ENCODE assay signal across 10 cellular contexts in the genomic region with DNA sequence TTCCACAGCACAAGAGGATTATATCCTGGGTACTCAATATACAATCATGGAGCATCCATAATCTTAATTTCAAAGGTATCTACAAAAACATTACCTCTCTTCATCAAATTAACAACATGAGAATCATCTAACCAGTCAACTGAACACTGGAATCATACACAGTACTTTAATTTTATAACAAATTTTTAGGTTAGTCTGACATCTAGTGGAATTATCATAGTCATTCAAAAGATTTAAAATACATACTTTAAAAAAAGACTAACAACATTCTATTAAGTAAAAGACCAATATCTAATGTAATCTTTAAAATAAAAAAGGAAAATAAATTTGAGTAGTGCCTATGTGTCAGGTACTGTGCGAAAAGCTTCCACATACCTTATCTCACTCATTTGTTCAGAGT. TPM values are rescaled to one million over a fixed set of nuclear protein-coding genes. Genes with fewer than 3 reads are reported as not detected.
DNase-seq lines count a peak whose midpoint lies in the region; ATAC-seq, FAIRE-seq and TF ChIP-seq lines count a peak whose summit lies in the region.
"Had no signal": no experiment of that assay in that cellular context is flagged by ENCODE, and none has a peak within 500 bp of the region (broad histone marks: within the 10 kb centered on the region; RNA-seq: fewer than 3 reads in every experiment).

No MANE protein-coding gene starts in this region.

- H3K79me2 ChIP-seq in K562 (ENCODE audit: control insufficient read depth, insufficient read depth, low read length), result no peaks in the 10 kb centered on the region

- ATAC-seq in K562, result no peak
- peak; percentile 40 for ATAC-seq in mucosa of descending colon
- ATAC-seq in HG03354 (IDR thresholded peaks at IDR 0.05; ENCODE audit: poor library complexity, severe bottlenecking, unreplicated experiment), result no peak

- H3K27ac ChIP-seq in K562 (ENCODE audit: extremely low read depth, low read depth, low read length), result no peak overlapping the region
- H3K27ac ChIP-seq: SK-N-MC had no signal

- no peak overlapping the region for H2AFZ ChIP-seq in K562 (ENCODE audit: low read depth, low read length)

- no peak overlapping the region for H3K4me2 ChIP-seq in K562 (ENCODE audit: insufficient read depth, low read length)

- no TSS peak for BruUV-seq in K562 (replicated peaks; lab: Mats Ljungman, UMichigan)

- intact Hi-C loops in K562 (cut with micrococcal nuclease), result loop anchor here (10.0 kb wide), 1 partner anchor 303 kb away; no protein-coding TSS in a partner anchor
- intact Hi-C loops in mucosa of descending colon (cut with DNase I, micrococcal nuclease), result no loop called here

- in situ Hi-C loops in K562 (cut with MboI), result no loop called here

- TF ChIP-seq EP300 in K562 (IDR thresholded peaks at IDR 0.05; ENCODE audit: low read length), result no peak

- H3K4me3 ChIP-seq in K562 (no peak overlapping the region), mucosa of descending colon (no peak overlapping the region)
- H3K4me3 ChIP-seq: SK-N-MC had no signal

- H3K9me1 ChIP-seq in K562 (ENCODE audit: control insufficient read depth, insufficient read depth, low read length), result no peaks in the 10 kb centered on the region

- peak; percentile 19 to 44; a peak in 2 of 4 replicates for TF ChIP-seq RAD21 in K562 (CRISPR knock-in tag; conservative IDR thresholded peaks at IDR 0.05 in 1 of 2, IDR thresholded peaks at IDR 0.05 in 1 of 2)

- TF ChIP-seq CTCF in K562 (IDR thresholded peaks at IDR 0.05 in 2 of 3, conservative IDR thresholded peaks at IDR 0.05 in 1 of 3; ENCODE audit: insufficient read depth in 2 of 3, low read depth in 1 of 3, low read length in 3 of 3) (peak in 1 of 3 experiments; percentile 28; a peak in 2 of 6 replicates), mucosa of descending colon (IDR thresholded peaks at IDR 0.05) (no peak)

- FAIRE-seq in K562 (lab: Jason Lieb, UNC), result no peak

- CTCF ChIA-PET in K562 (lab: Yijun Ruan, JAX; ENCODE audit: low intra/inter-chr PET ratio), result no interaction called here

- peaks cover 0 to 2% of the 10 kb centered on the region in 2 experiments; a peak in 2 of 5 replicates for H3K27me3 ChIP-seq in K562 (ENCODE audit: control insufficient read depth in 2 of 2, insufficient read depth in 2 of 2, low read length in 2 of 2)

- no peak for TF ChIP-seq POLR2A in K562 (conservative IDR thresholded peaks at IDR 0.05)

- POLR2A ChIA-PET in K562 (lab: Yijun Ruan, JAX), result interaction anchor here (1.2 kb wide), 1 partner anchor 16 kb away, joined by 3 read pairs; the partner anchor contains the start of gene SH3GLB1

- no peak overlapping the region for H3K9ac ChIP-seq in K562 (ENCODE audit: insufficient read depth in 1 of 2, low read depth in 2 of 2, low read length in 2 of 2)

- 5% methylated on average over 1 of the region's 1 CpG for WGBS in K562 (ENCODE audit: insufficient coverage, low coverage, missing lambda C conversion rate)

- H3K4me1 ChIP-seq in K562 (replicated peaks in 1 of 2; ENCODE audit: control insufficient read depth in 2 of 2, insufficient read depth in 2 of 2, low read length in 2 of 2) (no peaks in the 10 kb centered on the region), mucosa of descending colon (ENCODE audit: low read depth) (no peaks in the 10 kb centered on the region)

- DNase-seq in DMS53 (lab: John Stamatoyannopoulos, UW) (peak; percentile 62), LoVo (ENCODE audit: low spot score) (peak; percentile 24), K562 (ENCODE audit: extremely low read depth in 1 of 4, low spot score in 3 of 4) (no peak), mucosa of descending colon (no peak), nucleus accumbens (lab: John Stamatoyannopoulos, UW) (no peak)
- DNase-seq in activated T-cell treated with anti-CD3 and anti-CD28 coated beads, Interleukin-2, amount 50 U/mL, for 48 hours, result no peak
- DNase-seq: activated T-cell treated with anti-CD3 and anti-CD28 coated beads for 4 hours, H7 had no signal

- H3K9me3 ChIP-seq in K562 (replicated peaks; ENCODE audit: control insufficient read depth, insufficient read depth, low read depth, low read length) (no peaks in the 10 kb centered on the region), mucosa of descending colon (no peaks in the 10 kb centered on the region)

- H4K20me1 ChIP-seq in K562 (replicated peaks; ENCODE audit: control insufficient read depth, insufficient read depth, low read length), result no peaks in the 10 kb centered on the region

- H3K36me3 ChIP-seq in K562 (ENCODE audit: control insufficient read depth, insufficient read depth, low read length), result no peaks in the 10 kb centered on the region
- H3K36me3 ChIP-seq in mucosa of descending colon (ENCODE audit: low read depth), result no peaks in the 10 kb centered on the region

TF ChIP-seq in K562, 482 proteins besides CTCF, POLR2A, EP300 and RAD21 (continues in another document):
- no peak for TF ChIP-seq ATF1 (CRISPR knock-in tag; IDR thresholded peaks at IDR 0.05)
- no peak for TF ChIP-seq ATF1 (tag; IDR thresholded peaks at IDR 0.05)
- no peak for TF ChIP-seq SIN3B (IDR thresholded peaks at IDR 0.05; ENCODE audit: low read depth)
- TF ChIP-seq TRIM24 (IDR thresholded peaks at IDR 0.05), result no peak
- TF ChIP-seq IRF9 (tag; IDR thresholded peaks at IDR 0.05), result no peak
- no peak for TF ChIP-seq ZNF174 (CRISPR knock-in tag; IDR thresholded peaks at IDR 0.05)
- no peak for TF ChIP-seq DDX20 (tag; IDR thresholded peaks at IDR 0.05; ENCODE audit: low read depth)
- no peak for TF ChIP-seq MTA3 (IDR thresholded peaks at IDR 0.05; ENCODE audit: borderline replicate concordance)
- TF ChIP-seq, protein P1, sequence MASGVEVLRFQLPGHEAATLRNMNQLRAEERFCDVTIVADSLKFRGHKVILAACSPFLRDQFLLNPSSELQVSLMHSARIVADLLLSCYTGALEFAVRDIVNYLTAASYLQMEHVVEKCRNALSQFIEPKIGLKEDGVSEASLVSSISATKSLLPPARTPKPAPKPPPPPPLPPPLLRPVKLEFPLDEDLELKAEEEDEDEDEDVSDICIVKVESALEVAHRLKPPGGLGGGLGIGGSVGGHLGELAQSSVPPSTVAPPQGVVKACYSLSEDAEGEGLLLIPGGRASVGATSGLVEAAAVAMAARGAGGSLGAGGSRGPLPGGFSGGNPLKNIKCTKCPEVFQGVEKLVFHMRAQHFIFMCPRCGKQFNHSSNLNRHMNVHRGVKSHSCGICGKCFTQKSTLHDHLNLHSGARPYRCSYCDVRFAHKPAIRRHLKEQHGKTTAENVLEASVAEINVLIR (CRISPR knock-in tag; IDR thresholded peaks at IDR 0.05), result no peak
- TF ChIP-seq POLR3G (IDR thresholded peaks at IDR 0.05; ENCODE audit: extremely low read depth, insufficient read length, insufficient replicate concordance), result no peak
- TF ChIP-seq CEBPG (CRISPR knock-in tag; IDR thresholded peaks at IDR 0.05), result no peak
- TF ChIP-seq CEBPG (tag; conservative IDR thresholded peaks at IDR 0.05 in 1 of 2, IDR thresholded peaks at IDR 0.05 in 1 of 2), result no peak
- no peak for TF ChIP-seq POLR2H (tag; IDR thresholded peaks at IDR 0.05; ENCODE audit: low read depth)
- TF ChIP-seq ETS1 (conservative IDR thresholded peaks at IDR 0.05; ENCODE audit: control insufficient read depth, low read depth, low read length), result no peak
- no peak for TF ChIP-seq NCOA1 (IDR thresholded peaks at IDR 0.05; ENCODE audit: low read depth)

RNA-seq across cellular contexts. Expression of gene SH3GLB1, which starts 16.8 kb away (rescaled TPM):
- total RNA-seq in K562 (2011; cell fraction: chromatin; rRNA removed; ENCODE audit: low replicate concordance), result 5.0 and 18.7 TPM in 2 replicates
- 2.3 and 3.3 TPM in 2 replicates for total RNA-seq in K562 (2011; cell fraction: nucleolus; rRNA removed)
- 10.5 and 19.9 TPM in 2 replicates for total RNA-seq in K562 (2011; cell fraction: nucleoplasm; rRNA removed)
- total RNA-seq in K562 (2014; rRNA removed) (8.6 and 11.9 TPM in 2 replicates), K562 (2014; rRNA removed; fragmentation: Illumina TruSeq; extraction: Trizol) (27.3 and 35.5 TPM in 2 replicates), K562 (2015; rRNA removed; fragmentation: Illumina TruSeq; extraction: Trizol) (24.2 TPM in 2 replicates), K562 (2021) (33.9 and 34.2 TPM in 2 replicates), mucosa of descending colon (100 to 1,000 TPM; 109 to 114 (median 110) TPM)
- polyA plus RNA-seq in K562 (2011; rRNA removed) (22.2 and 26.7 TPM in 2 replicates), K562 (2014; fragmentation: Illumina TruSeq; extraction: Trizol) (33.9 and 36.3 TPM in 2 replicates), K562 (2014; fragmentation: Nextera tagmentation; extraction: Ambion mirVana) (10 to 100 TPM; 10.2 to 10.4 TPM), K562 (2014; rRNA removed) (14.5 and 18.8 TPM in 2 replicates)
- polyA plus RNA-seq in K562 (2011; cell fraction: cytosol; rRNA removed), result 11.7 and 12.1 TPM in 2 replicates
- 6.5 and 9.5 TPM in 2 replicates for polyA plus RNA-seq in K562 (2011; cell fraction: nucleus; rRNA removed)
- polyA plus RNA-seq in K562 (2012), result 26.7 and 31.8 TPM in 2 replicates
- 21.0 and 23.4 TPM in 2 replicates for polyA minus RNA-seq in K562 (2011; rRNA and poly(A)+ RNA removed)
- polyA minus RNA-seq in K562 (2011; cell fraction: cytosol; rRNA and poly(A)+ RNA removed), result 13.8 and 16.2 TPM in 2 replicates
- 7.4 and 11.1 TPM in 2 replicates for polyA minus RNA-seq in K562 (2011; cell fraction: nucleus; rRNA and poly(A)+ RNA removed)

Comparison
In these comparisons a context has a peak if more than half of its experiments do, and no peak if none do; other contexts are left out.
1. DNase-seq: peak in DMS53 (single experiment) and LoVo (single experiment); none in K562 (0 of 4), mucosa of descending colon (0 of 3), nucleus accumbens (0 of 56) and activated T-cell treated with anti-CD3 and anti-CD28 coated beads, Interleukin-2, amount 50 U/mL, for 48 hours (0 of 2).